ENCODE assay signal across 1 cellular context in genomic region chr5:10600629-10601245, GRCh38.
TF ChIP-seq lines count a peak whose summit lies in the region.

No MANE protein-coding gene starts in this region.

TF ChIP-seq in K562, 482 proteins besides CTCF, POLR2A, EP300 and RAD21 (continued from another document):
- TF ChIP-seq CHD7 (IDR thresholded peaks at IDR 0.05; ENCODE audit: low read depth, low read length): no peak
- TF ChIP-seq ZBTB33 (CRISPR knock-in tag; IDR thresholded peaks at IDR 0.05): peak; percentile 54; the same call in 1 of the 2 replicates
- no peak for TF ChIP-seq PHF20 (IDR thresholded peaks at IDR 0.05; ENCODE audit: partially characterized antibody)
- peak; percentile 70 for TF ChIP-seq ZFP36 (IDR thresholded peaks at IDR 0.05; ENCODE audit: low read depth, low read length, partially characterized antibody)
- TF ChIP-seq FOSL1 (tag; conservative IDR thresholded peaks at IDR 0.05): peak; percentile 69
- TF ChIP-seq PKNOX1 (IDR thresholded peaks at IDR 0.05): peak; percentile 83
- 0 out of 2 replicates have a peak, but pooled peaks have one; percentile 44 for TF ChIP-seq JUND (IDR thresholded peaks at IDR 0.05; ENCODE audit: borderline replicate concordance, low read depth, low read length)
- no peak; the same call in 2 of the 3 replicates for TF ChIP-seq JUND (tag; IDR thresholded peaks at IDR 0.05; ENCODE audit: borderline replicate concordance, low read depth, low read length)
- TF ChIP-seq MEIS2 (IDR thresholded peaks at IDR 0.05; ENCODE audit: partially characterized antibody): peak; percentile 87
- TF ChIP-seq RBM25 (IDR thresholded peaks at IDR 0.05; ENCODE audit: low read depth, low read length, severe bottlenecking): peak; percentile 66
TF ChIP-seq in K562: peak in this region for 10.
